ENCODE assay signal across 5 cellular contexts in the genomic region with DNA sequence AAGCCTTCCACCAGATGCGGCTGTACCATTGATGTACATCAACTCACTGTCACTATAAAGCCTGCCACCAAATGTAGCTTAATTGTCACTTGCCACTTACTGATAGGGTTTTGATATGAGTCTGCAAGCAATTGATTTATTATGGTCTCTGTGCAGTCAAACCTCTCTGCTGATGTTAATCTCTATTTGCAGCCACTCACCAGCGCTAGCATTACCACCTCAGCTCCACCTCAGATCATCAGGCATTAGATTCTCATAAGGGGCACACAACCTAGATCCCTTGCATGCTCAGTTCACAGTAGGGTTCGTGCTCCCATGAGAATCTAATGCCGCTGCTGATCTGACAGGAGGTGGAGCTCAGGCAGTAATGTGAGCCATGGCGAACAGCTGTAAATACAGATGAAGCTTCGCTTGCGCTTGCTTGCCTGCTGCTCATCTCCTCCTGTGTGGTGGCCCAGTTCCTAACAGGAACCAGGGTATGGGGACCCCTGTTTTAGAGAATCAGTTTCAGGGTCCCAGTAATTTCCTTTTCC. TPM values are rescaled to one million over a fixed set of nuclear protein-coding genes. Genes with fewer than 3 reads are reported as not detected.
"Had no signal": no experiment of that assay in that cellular context is flagged by ENCODE, and none has a peak within 500 bp of the region (broad histone marks: within the 10 kb centered on the region; RNA-seq: fewer than 3 reads in every experiment).

No MANE protein-coding gene starts in this region.

RNA-seq across cellular contexts. Expression of a gene that starts 26.7 kb away (rescaled TPM):
- total RNA-seq: activated CD4-positive, alpha-beta memory T cell treated with anti-CD3 and anti-CD28 coated beads, Interleukin-2, amount 10 ng/mL, durations not matched to agents 7 days and 5 days; activated CD4-positive, alpha-beta T cell treated with anti-CD3 and anti-CD28 coated beads for 36 hours; activated CD4-positive, alpha-beta T cell treated with anti-CD3 and anti-CD28 coated beads, Interleukin-2, amount 10 ng/mL, durations not matched to agents 7 days and 5 days; activated CD8-positive, alpha-beta memory T cell treated with anti-CD3 and anti-CD28 coated beads, Interleukin-2, amount 10 ng/mL, durations not matched to agents 7 days and 5 days; activated CD8-positive, alpha-beta T cell treated with anti-CD3 and anti-CD28 coated beads, Interleukin-2, amount 10 ng/mL, durations not matched to agents 7 days and 5 days had no signal
